8 cellular contexts compared by ENCODE assay signal in genomic region chr11:104700609-104701008, GRCh38.
DNase-seq lines count a peak whose midpoint lies in the region; ATAC-seq and TF ChIP-seq lines count a peak whose summit lies in the region.
"Had no signal": no experiment of that assay in that cellular context is flagged by ENCODE, and none has a peak within 500 bp of the region (broad histone marks: within the 10 kb centered on the region; RNA-seq: fewer than 3 reads in every experiment).

No MANE protein-coding gene starts in this region.

- TF ChIP-seq CTCF in spleen (IDR thresholded peaks at IDR 0.05 in 8 of 11, conservative IDR thresholded peaks at IDR 0.05 in 3 of 11), result no peak

- H3K27me3 ChIP-seq in trophoblast cell (ENCODE audit: insufficient read depth, low read length) (no peaks in the 10 kb centered on the region), spleen (replicated peaks in 1 of 7) (no peaks in the 10 kb centered on the region)

- H4K8ac ChIP-seq in trophoblast cell (ENCODE audit: low read depth, low read length), result no peak overlapping the region

- intact Hi-C loops in spleen (cut with DNase I; ENCODE audit: low total_unique reads), result no loop called here

- no peak overlapping the region for H3K9ac ChIP-seq in trophoblast cell (ENCODE audit: low read length)

- no peak overlapping the region for H3K14ac ChIP-seq in trophoblast cell (ENCODE audit: low read length)

- H4K91ac ChIP-seq in trophoblast cell (ENCODE audit: low read depth, low read length), result no peak overlapping the region

- no peaks in the 10 kb centered on the region for H3K79me2 ChIP-seq in trophoblast cell (ENCODE audit: control insufficient read depth, insufficient read depth, low read length, poor library complexity)

- H2BK12ac ChIP-seq in trophoblast cell (ENCODE audit: low read length), result no peak overlapping the region

- H3K4me2 ChIP-seq in trophoblast cell (ENCODE audit: low read length), result no peak overlapping the region

- H3K4me1 ChIP-seq in trophoblast cell (ENCODE audit: control insufficient read depth in 1 of 2, insufficient read depth in 2 of 2, low read length in 2 of 2), result no peaks in the 10 kb centered on the region
- H3K4me1 ChIP-seq in spleen, result peaks cover under 1 to 23% (median 14%) of the 10 kb centered on the region in 6 donors

- no peaks in the 10 kb centered on the region for H3K9me3 ChIP-seq in trophoblast cell (ENCODE audit: insufficient read depth, low read depth, low read length)
- H3K9me3 ChIP-seq in spleen, result no peaks in the 10 kb centered on the region

- no peak overlapping the region for H2AFZ ChIP-seq in trophoblast cell (ENCODE audit: insufficient read depth, low read length, poor library complexity)

- H3K4me3 ChIP-seq in trophoblast cell (ENCODE audit: low read depth, low read length) (no peak overlapping the region), spleen (no peak overlapping the region)

- H3K18ac ChIP-seq in trophoblast cell (ENCODE audit: low read length), result no peak overlapping the region

- H2BK5ac ChIP-seq in trophoblast cell (ENCODE audit: low read depth, low read length, poor library complexity), result no peak overlapping the region

- no peak overlapping the region for H3K27ac ChIP-seq in trophoblast cell (ENCODE audit: low read depth, low read length)
- no peak overlapping the region for H3K27ac ChIP-seq in spleen

- DNase-seq in EL, result peak; percentile 38
- peak; percentile 72 for DNase-seq in NCI-H226
- peak; percentile 51 for DNase-seq in dedifferentiated amniotic fluid mesenchymal stem cell (ENCODE audit: extremely low spot score)
- DNase-seq in trophoblast cell, result peak; percentile 7 to 50
- no peak for DNase-seq in SW480 (ENCODE audit: low spot score)
- DNase-seq in spleen, result no peak
- DNase-seq: activated CD4-positive, alpha-beta T cell treated with anti-CD3 and anti-CD28 coated beads for 1 hour had no signal

- no peak for ATAC-seq in GM21619 (IDR thresholded peaks at IDR 0.05; ENCODE audit: unreplicated experiment)

- no peak overlapping the region for H2BK120ac ChIP-seq in trophoblast cell (ENCODE audit: insufficient read depth, low read length, poor library complexity)

- TF ChIP-seq POLR2A in spleen (IDR thresholded peaks at IDR 0.05), result no peak

- H3K79me1 ChIP-seq in trophoblast cell (ENCODE audit: low read length), result peaks cover 2% of the 10 kb centered on the region

- no peak overlapping the region for H4K12ac ChIP-seq in trophoblast cell (ENCODE audit: low read depth, low read length)

- H2AK5ac ChIP-seq in trophoblast cell (ENCODE audit: low read length), result no peak overlapping the region

- H3K4ac ChIP-seq in trophoblast cell (ENCODE audit: low read depth, low read length), result no peak overlapping the region

- H3K23ac ChIP-seq in trophoblast cell (ENCODE audit: low read length), result no peak overlapping the region

- H3K36me3 ChIP-seq in trophoblast cell (ENCODE audit: control insufficient read depth in 1 of 2, insufficient read depth in 2 of 2, low read length in 2 of 2), result no peaks in the 10 kb centered on the region
- H3K36me3 ChIP-seq in spleen, result no peaks in the 10 kb centered on the region

Comparison
In these comparisons a context has a peak if more than half of its experiments do, and no peak if none do; other contexts are left out.
1. DNase-seq: peak in EL (single experiment), NCI-H226 (single experiment), dedifferentiated amniotic fluid mesenchymal stem cell (single experiment) and trophoblast cell (2 of 2); none in SW480 (single experiment) and spleen (single experiment).